Comparison of ENCODE assay signal across 10 cellular contexts in genomic region chr10:117503170-117503885, GRCh38. TPM values are rescaled to one million over a fixed set of nuclear protein-coding genes. Genes with fewer than 3 reads are reported as not detected.
DNase-seq lines count a peak whose midpoint lies in the region; ATAC-seq and TF ChIP-seq lines count a peak whose summit lies in the region.
"Had no signal": no experiment of that assay in that cellular context is flagged by ENCODE, and none has a peak within 500 bp of the region (broad histone marks: within the 10 kb centered on the region; RNA-seq: fewer than 3 reads in every experiment).

No MANE protein-coding gene starts in this region.

- ATAC-seq in GM19463 (IDR thresholded peaks at IDR 0.05; ENCODE audit: unreplicated experiment) (peak; percentile 88), HG03521 (IDR thresholded peaks at IDR 0.05; ENCODE audit: unreplicated experiment) (peak; percentile 55)
- ATAC-seq in activated CD4-positive, CD25-positive, alpha-beta regulatory T cell treated with anti-CD3 and anti-CD28 coated beads, Interleukin-2, amount 50 U/mL, for 24 hours: no peak

- no peak for TF ChIP-seq CTCF in choroid plexus epithelial cell (conservative IDR thresholded peaks at IDR 0.05; ENCODE audit: low read depth, low read length)

- DNase-seq in COLO668 (lab: John Stamatoyannopoulos, UW; ENCODE audit: unreplicated experiment) (peak; percentile 30), choroid plexus epithelial cell (ENCODE audit: low read depth) (peak; percentile 12), Kasumi-1 (lab: John Stamatoyannopoulos, UW) (no peak), occipital lobe (lab: John Stamatoyannopoulos, UW) (no peak), posterior cingulate gyrus (no peak)
- DNase-seq: brain microvascular endothelial cell had no signal

- intact Hi-C loops in posterior cingulate gyrus (cut with DNase I): no loop called here

- no peak overlapping the region for H3K4me3 ChIP-seq in choroid plexus epithelial cell (ENCODE audit: low read depth, low read length)

RNA-seq across cellular contexts. Expression of gene EMX2, which starts 39.2 kb away (rescaled TPM):
- total RNA-seq in occipital lobe: 2.0 TPM
- total RNA-seq: liver had no signal

Comparison
In these comparisons a context has a peak if more than half of its experiments do, and no peak if none do; other contexts are left out.
1. DNase-seq: peak in COLO668 (single experiment) and choroid plexus epithelial cell (single experiment); none in Kasumi-1 (0 of 2), occipital lobe (single experiment) and posterior cingulate gyrus (0 of 10).
2. ATAC-seq: peak in GM19463 (single experiment) and HG03521 (single experiment); none in activated CD4-positive, CD25-positive, alpha-beta regulatory T cell treated with anti-CD3 and anti-CD28 coated beads, Interleukin-2, amount 50 U/mL, for 24 hours (0 of 2).